ENCODE assay signal across 7 cellular contexts in the genomic region with DNA sequence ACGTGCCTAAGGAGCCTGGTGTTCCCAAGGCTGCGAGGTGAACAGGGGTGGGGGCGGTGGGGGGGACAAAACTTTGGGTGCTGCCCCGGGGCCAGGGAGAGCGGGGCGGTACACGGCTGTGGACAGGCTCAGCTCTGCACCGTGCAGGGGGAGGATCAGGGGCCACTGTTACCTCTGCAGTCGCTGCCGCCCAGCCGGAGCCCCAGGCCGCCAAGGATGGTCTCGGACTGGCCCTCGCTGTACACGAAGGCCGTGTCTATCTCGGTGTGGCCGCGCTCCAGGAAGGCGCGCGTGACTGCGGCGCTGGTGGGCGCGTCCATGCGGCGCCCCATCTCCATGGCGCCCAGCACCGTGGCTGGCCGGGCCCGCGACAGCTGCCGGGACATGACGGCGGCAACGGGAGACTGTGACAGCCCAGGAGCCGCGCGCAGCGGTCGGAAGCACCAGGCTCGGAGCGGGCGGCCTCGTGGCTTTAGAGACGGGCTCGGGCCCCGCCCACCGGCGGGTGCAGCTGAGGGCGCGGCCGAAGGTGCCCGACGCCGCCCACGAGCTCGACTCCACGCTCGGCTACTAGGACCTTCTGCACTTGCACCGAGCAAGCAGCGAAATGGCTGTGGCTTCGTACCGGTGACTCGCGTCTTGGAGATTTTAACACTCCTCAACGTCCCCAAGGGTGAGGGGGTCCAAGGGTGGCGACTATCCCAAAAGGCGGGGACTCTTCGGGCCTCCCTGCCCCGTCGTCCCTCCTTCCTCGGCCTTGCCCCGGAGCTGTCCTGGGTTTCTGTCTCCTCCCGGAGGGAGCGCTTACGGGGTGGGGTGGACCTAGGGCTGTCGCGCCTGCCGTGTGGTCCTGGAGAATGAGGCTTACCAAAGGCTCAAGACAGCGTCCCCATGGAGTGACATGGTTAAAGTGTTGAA. TPM values are rescaled to one million over a fixed set of nuclear protein-coding genes. Genes with fewer than 3 reads are reported as not detected.
DNase-seq lines count a peak whose midpoint lies in the region; ATAC-seq and TF ChIP-seq lines count a peak whose summit lies in the region.
"Not testable (repeated sequence)": the region's sequence is repeated elsewhere in the genome, so short reads cannot be mapped to it uniquely, and the experiment has no call there.

A gene (minus strand): TSS at position 447 of the 918 bp plus-strand sequence. CDS start 61 bp downstream, at position 386.

- not testable (repeated sequence) for H3K36me3 ChIP-seq in heart right ventricle; muscle layer of colon (ENCODE audit: insufficient read depth, low read length)

- H3K27ac Mint-ChIP-seq in activated T-cell treated with anti-CD3 and anti-CD28 coated beads, Interleukin-2, amount 50 U/mL, for 24 hours; central memory CD8-positive, alpha-beta T cell (ENCODE audit: low read depth): not testable (repeated sequence)

- H3K4me1 ChIP-seq in heart right ventricle: peaks cover 0 to 18% (median 9%) of the 10 kb centered on the region in 9 donors
- not testable (repeated sequence) for H3K4me1 ChIP-seq in muscle layer of colon (ENCODE audit: insufficient read depth, low read length)

- not testable (repeated sequence) for H3K36me3 Mint-ChIP-seq in activated T-cell treated with anti-CD3 and anti-CD28 coated beads, Interleukin-2, amount 50 U/mL, for 24 hours (ENCODE audit: low read depth); central memory CD8-positive, alpha-beta T cell (ENCODE audit: insufficient read depth)

- H3K4me1 Mint-ChIP-seq in activated T-cell treated with anti-CD3 and anti-CD28 coated beads, Interleukin-2, amount 50 U/mL, for 24 hours (ENCODE audit: low read depth); central memory CD8-positive, alpha-beta T cell: not testable (repeated sequence)

- H3K4me3 ChIP-seq in GM12865 (ENCODE audit: low read depth, low read length): not testable (repeated sequence)
- H3K4me3 ChIP-seq in heart right ventricle: peak within 1 kb of the TSS in 9 of 10 donors; percentile 27 to 55 (median 46)
- H3K4me3 ChIP-seq in muscle layer of colon (ENCODE audit: low read depth in 1 of 2, low read length in 2 of 2): peak within 1 kb of the TSS; percentile 11 to 60

- H3K9me3 ChIP-seq in heart right ventricle; muscle layer of colon (ENCODE audit: low read length): not testable (repeated sequence)

- intact Hi-C loops in heart right ventricle (cut with DNase I): not testable (repeated sequence)

- DNase-seq in GM12865 (ENCODE audit: low read depth): peak; percentile 47
- peak; percentile 40 for DNase-seq in SHP77 treated with DMSO at 0.1 percent for 48 hours (lab: John Stamatoyannopoulos, UW)
- DNase-seq in activated T-cell treated with anti-CD3 and anti-CD28 coated beads, Interleukin-2, amount 50 U/mL, for 24 hours: peak; percentile 74
- DNase-seq in central memory CD8-positive, alpha-beta T cell (ENCODE audit: low spot score in 2 of 2): peak in 1 of 2 donors; percentile 29
- DNase-seq in heart right ventricle: peak; percentile 22 to 61
- peak; percentile 68 for DNase-seq in stimulated activated CD4-positive, alpha-beta T cell treated with anti-CD3 and anti-CD28 coated beads, Interleukin-1b, Interleukin-23, amount 100 ng/mL, for 48 hours

- peaks cover 21% of the 10 kb centered on the region for H3K27me3 Mint-ChIP-seq in activated T-cell treated with anti-CD3 and anti-CD28 coated beads, Interleukin-2, amount 50 U/mL, for 24 hours
- peaks cover 19% of the 10 kb centered on the region for H3K27me3 Mint-ChIP-seq in central memory CD8-positive, alpha-beta T cell

- not testable (repeated sequence) for H3K9me3 Mint-ChIP-seq in activated T-cell treated with anti-CD3 and anti-CD28 coated beads, Interleukin-2, amount 50 U/mL, for 24 hours; central memory CD8-positive, alpha-beta T cell

- H3K4me3 Mint-ChIP-seq in activated T-cell treated with anti-CD3 and anti-CD28 coated beads, Interleukin-2, amount 50 U/mL, for 24 hours: peak within 1 kb of the TSS; percentile 55
- peak within 1 kb of the TSS; percentile 63 for H3K4me3 Mint-ChIP-seq in central memory CD8-positive, alpha-beta T cell

- H3K27me3 ChIP-seq in heart right ventricle; muscle layer of colon (ENCODE audit: control insufficient read depth in 1 of 2, insufficient read depth in 2 of 2, low read length in 2 of 2): not testable (repeated sequence)

- ATAC-seq in central memory CD8-positive, alpha-beta T cell (replicated peaks; ENCODE audit: extremely low read depth, poor library complexity, severe bottlenecking): peak; percentile 89
- peak; percentile 79 to 87 (median 82) for ATAC-seq in heart right ventricle

- not testable (repeated sequence) for TF ChIP-seq CTCF in GM12865 (IDR thresholded peaks at IDR 0.05; ENCODE audit: insufficient read depth, low read depth, low read length, missing control alignments); heart right ventricle (IDR thresholded peaks at IDR 0.05)

- not testable (repeated sequence) for H3K9ac ChIP-seq in muscle layer of colon (ENCODE audit: low read length)

- H3K27ac ChIP-seq in heart right ventricle; muscle layer of colon (ENCODE audit: low read depth, low read length): not testable (repeated sequence)

- WGBS in heart right ventricle, 2 donors: 12% methylated on average over 69 of the region's 82 CpGs

RNA-seq across cellular contexts. Expression of the gene that starts here (rescaled TPM):
- under 1 TPM in 8 of 10 donors, not detected in 2; 0.13 to 0.42 (median 0.24) TPM for total RNA-seq in heart right ventricle
- under 1 TPM; 0.22 to 0.66 TPM for polyA plus RNA-seq in heart right ventricle

Comparison
In these comparisons a context has a peak if more than half of its experiments do, and no peak if none do; other contexts are left out.
1. Peak in DNase-seq, ATAC-seq and H3K4me3 ChIP-seq in heart right ventricle; RNA of the gene not detected or under 1 TPM.